In genomic region chr9:19313573-19313972, GRCh38 we compare ENCODE assay signal across 18 cellular contexts.
A peak's percentile ranks its signal among the peaks of the same experiment; 100 is the strongest.
DNase-seq lines count a peak whose midpoint lies in the region; ATAC-seq and TF ChIP-seq lines count a peak whose summit lies in the region.
"Had no signal": no experiment of that assay in that cellular context is flagged by ENCODE, and none has a peak within 500 bp of the region (broad histone marks: within the 10 kb centered on the region; RNA-seq: fewer than 3 reads in every experiment).

No MANE protein-coding gene starts in this region.

- peaks cover 7% of the 10 kb centered on the region for H3K36me3 Mint-ChIP-seq in activated naive CD4-positive, alpha-beta T cell treated with anti-CD3 and anti-CD28 coated beads, Interleukin-2, amount 50 U/mL, for 24 hours
- H3K36me3 Mint-ChIP-seq in CD8-positive, alpha-beta T cell, result peaks cover 41% of the 10 kb centered on the region

- no peak overlapping the region for H3K27ac ChIP-seq in CD8-positive, alpha-beta T cell (ENCODE audit: low read depth, low read length)
- H3K27ac ChIP-seq in HEK293 (ENCODE audit: extremely low read depth, low read depth, low read length) (no peak overlapping the region), right cardiac atrium (ENCODE audit: low read length) (no peak overlapping the region)
- H3K27ac ChIP-seq: BLaER1 treated with 17β-estradiol and CSF1 and Interleukin-3, amounts not matched to agents 10 nM and 100 nM had no signal

- H3K9me3 Mint-ChIP-seq in activated naive CD4-positive, alpha-beta T cell treated with anti-CD3 and anti-CD28 coated beads, Interleukin-2, amount 50 U/mL, for 24 hours, result no peaks in the 10 kb centered on the region
- no peaks in the 10 kb centered on the region for H3K9me3 Mint-ChIP-seq in CD8-positive, alpha-beta T cell
- H3K9me3 Mint-ChIP-seq: CD8-positive, alpha-beta memory T cell; HFFc6 had no signal

- H3K4me1 Mint-ChIP-seq in activated naive CD4-positive, alpha-beta T cell treated with anti-CD3 and anti-CD28 coated beads, Interleukin-2, amount 50 U/mL, for 24 hours, result no peaks in the 10 kb centered on the region
- H3K4me1 Mint-ChIP-seq in CD8-positive, alpha-beta T cell (ENCODE audit: low read depth), result peaks cover 2% of the 10 kb centered on the region

- no peaks in the 10 kb centered on the region for H3K27me3 Mint-ChIP-seq in activated naive CD4-positive, alpha-beta T cell treated with anti-CD3 and anti-CD28 coated beads, Interleukin-2, amount 50 U/mL, for 24 hours
- no peaks in the 10 kb centered on the region for H3K27me3 Mint-ChIP-seq in CD8-positive, alpha-beta T cell (ENCODE audit: low read depth)
- H3K27me3 Mint-ChIP-seq: CD8-positive, alpha-beta memory T cell had no signal

- H3K27ac Mint-ChIP-seq in activated naive CD4-positive, alpha-beta T cell treated with anti-CD3 and anti-CD28 coated beads, Interleukin-2, amount 50 U/mL, for 24 hours, result peak overlapping the region; percentile 71
- peak overlapping the region; percentile 28 for H3K27ac Mint-ChIP-seq in CD8-positive, alpha-beta T cell
- H3K27ac Mint-ChIP-seq: HFFc6 had no signal

- intact Hi-C loops in CD8-positive, alpha-beta T cell (cut with DNase I, micrococcal nuclease), result no loop called here
- intact Hi-C loops in right cardiac atrium (cut with DNase I), result loop anchor here in 1 of 4 donors (10.0 kb wide), 1 partner anchor 129 kb away; no protein-coding TSS in a partner anchor

- no peak for DNase-seq in activated naive CD4-positive, alpha-beta T cell treated with Interleukin-2 at 50 U/mL for 16 hours
- DNase-seq in CD8-positive, alpha-beta T cell, result no peak
- DNase-seq in right cardiac atrium (no peak), middle frontal gyrus (ENCODE audit: extremely low spot score, low spot score) (no peak)
- DNase-seq in activated CD8-positive, alpha-beta memory T cell treated with anti-CD3 and anti-CD28 coated beads for 24 hours, result no peak
- DNase-seq: CD8-positive, alpha-beta memory T cell; HFFc6; NCI-H1694 treated with DMSO at 0.1 percent for 48 hours; NCI-H2107; NCI-H226; NCI-H526; SHP77 treated with DMSO at 0.1 percent for 48 hours; SK-N-SH had no signal

- 49% methylated on average over 3 of the region's 3 CpGs for WGBS in right cardiac atrium

- H3K36me3 ChIP-seq in CD8-positive, alpha-beta T cell (ENCODE audit: insufficient read depth, low read length), result peaks cover 4% of the 10 kb centered on the region
- peaks cover 10 to 14% of the 10 kb centered on the region in 2 experiments; a peak in 2 of 3 replicates for H3K36me3 ChIP-seq in HEK293 (ENCODE audit: control insufficient read depth in 2 of 2, insufficient read depth in 1 of 2, low read length in 2 of 2)

- CTCF ChIA-PET in CD8-positive, alpha-beta T cell (lab: Charles Lee), result no interaction called here
- CTCF ChIA-PET in HEK293 (lab: Yijun Ruan, JAX), result no interaction called here

- H3K9me3 ChIP-seq in CD8-positive, alpha-beta T cell (ENCODE audit: low read length), result no peaks in the 10 kb centered on the region
- H3K9me3 ChIP-seq in HEK293 (ENCODE audit: control insufficient read depth, insufficient read depth, low read depth, low read length) (no peaks in the 10 kb centered on the region), right cardiac atrium (ENCODE audit: control insufficient read depth, low read length) (no peaks in the 10 kb centered on the region)
- H3K9me3 ChIP-seq: BLaER1 treated with 17β-estradiol and CSF1 and Interleukin-3, amounts not matched to agents 10 nM and 100 nM; SK-N-SH had no signal

- TF ChIP-seq CTCF in CD8-positive, alpha-beta T cell (IDR thresholded peaks at IDR 0.05), result no peak
- no peak for TF ChIP-seq CTCF in HEK293 (tag by site-specific recombination; IDR thresholded peaks at IDR 0.05)

- no peak for ATAC-seq in CD8-positive, alpha-beta T cell
- peak; percentile 28 to 33 for ATAC-seq in right cardiac atrium
- ATAC-seq in GM21528 (IDR thresholded peaks at IDR 0.05; ENCODE audit: low FRiP score, unreplicated experiment), result no peak
- ATAC-seq: K562 had no signal

- no peak overlapping the region for H3K4me3 Mint-ChIP-seq in activated naive CD4-positive, alpha-beta T cell treated with anti-CD3 and anti-CD28 coated beads, Interleukin-2, amount 50 U/mL, for 24 hours
- no peak overlapping the region for H3K4me3 Mint-ChIP-seq in CD8-positive, alpha-beta T cell
- H3K4me3 Mint-ChIP-seq: CD8-positive, alpha-beta memory T cell; HFFc6 had no signal

- POLR2A ChIA-PET in CD8-positive, alpha-beta T cell (lab: Charles Lee), result no interaction called here
- POLR2A ChIA-PET in HEK293 (lab: Yijun Ruan, JAX), result no interaction called here

- no peaks in the 10 kb centered on the region for H3K4me1 ChIP-seq in CD8-positive, alpha-beta T cell (ENCODE audit: insufficient read depth, low read length)
- H3K4me1 ChIP-seq in HEK293 (ENCODE audit: control insufficient read depth, insufficient read depth, low read length), result peaks cover 3% of the 10 kb centered on the region; the same call in 1 of the 2 replicates
- H3K4me1 ChIP-seq in right cardiac atrium (ENCODE audit: control insufficient read depth, insufficient read depth, low read length), result peaks cover 4% of the 10 kb centered on the region
- H3K4me1 ChIP-seq: BLaER1 treated with 17β-estradiol and CSF1 and Interleukin-3, amounts not matched to agents 10 nM and 100 nM had no signal

- no peak overlapping the region for H3K4me3 ChIP-seq in CD8-positive, alpha-beta T cell (ENCODE audit: low read depth, low read length)
- H3K4me3 ChIP-seq in HEK293 (ENCODE audit: low read depth, low read length) (no peak overlapping the region), right cardiac atrium (ENCODE audit: low read length) (no peak overlapping the region)
- H3K4me3 ChIP-seq: BLaER1 treated with 17β-estradiol and CSF1 and Interleukin-3, amounts not matched to agents 10 nM and 100 nM; K562 had no signal

- H3K27me3 ChIP-seq in CD8-positive, alpha-beta T cell (ENCODE audit: insufficient read depth, low read length), result no peaks in the 10 kb centered on the region
- H3K27me3 ChIP-seq in right cardiac atrium (ENCODE audit: control insufficient read depth, insufficient read depth), result no peaks in the 10 kb centered on the region
- H3K27me3 ChIP-seq: BLaER1 treated with 17β-estradiol and CSF1 and Interleukin-3, amounts not matched to agents 10 nM and 100 nM had no signal

TF ChIP-seq in HEK293, 187 proteins besides CTCF, POLR2A, EP300 and RAD21:
- TF ChIP-seq PRDM6 (tag by site-specific recombination; IDR thresholded peaks at IDR 0.05) (peak; percentile 35; the same call in 1 of the 2 replicates), ZNF747 (tag by site-specific recombination; IDR thresholded peaks at IDR 0.05) (no peak)
TF ChIP-seq in HEK293: peak in this region for 1.

Comparison
In these comparisons a context has a peak if more than half of its experiments do, and no peak if none do; other contexts are left out.
1. ATAC-seq: peak in right cardiac atrium (2 of 2); none in CD8-positive, alpha-beta T cell (single experiment) and GM21528 (single experiment).